8 cellular contexts compared by ENCODE assay signal in the genomic region with DNA sequence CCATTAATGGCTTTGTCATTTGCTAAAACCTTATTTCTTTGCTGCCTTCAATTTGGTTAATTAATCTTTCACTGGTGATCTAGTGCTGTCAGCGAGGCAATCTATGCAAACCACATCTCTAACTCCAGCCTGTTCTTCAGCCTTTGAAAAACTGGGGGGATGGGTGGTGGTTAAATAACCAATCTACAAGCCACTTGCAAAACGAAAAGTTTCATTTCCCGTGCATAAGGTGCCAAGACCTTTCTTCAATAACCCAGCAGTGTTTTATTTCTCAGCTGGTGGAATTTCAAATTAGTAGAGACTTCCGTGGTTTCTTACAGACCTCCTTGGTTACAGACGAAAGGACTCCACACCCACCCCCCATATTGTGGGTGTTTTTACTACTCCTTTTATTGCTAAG.
A peak's percentile ranks its signal among the peaks of the same experiment; 100 is the strongest.
DNase-seq lines count a peak whose midpoint lies in the region; ATAC-seq and TF ChIP-seq lines count a peak whose summit lies in the region.

No MANE protein-coding gene starts in this region.

- ATAC-seq in HG03066 (IDR thresholded peaks at IDR 0.05; ENCODE audit: low read depth, unreplicated experiment) (peak; percentile 93), omental fat pad (ENCODE audit: low FRiP score) (no peak), gastrocnemius medialis (no peak)

- no peaks in the 10 kb centered on the region for H3K36me3 ChIP-seq in gastrocnemius medialis

- no peaks in the 10 kb centered on the region for H3K9me3 ChIP-seq in gastrocnemius medialis

- DNase-seq in activated CD4-positive, alpha-beta T cell treated with anti-CD3 and anti-CD28 coated beads for 48 hours, result peak; percentile 33
- no peak for DNase-seq in activated CD4-positive, alpha-beta T cell treated with anti-CD3 and anti-CD28 coated beads for 1 hour
- DNase-seq in activated CD4-positive, alpha-beta memory T cell treated with anti-CD3 and anti-CD28 coated beads for 36 hours, result peak; percentile 30
- DNase-seq in stimulated activated naive CD4-positive, alpha-beta T cell (lab: John Stamatoyannopoulos, UW), result peak in 4 of 6 experiments; percentile 3 to 78 (median 75)
- no peak for DNase-seq in omental fat pad (ENCODE audit: low spot score)
- no peak for DNase-seq in gastrocnemius medialis
- DNase-seq in iPS-NIHi11 (ENCODE audit: low spot score), result no peak

- TF ChIP-seq CTCF in omental fat pad (IDR thresholded peaks at IDR 0.05) (no peak), gastrocnemius medialis (IDR thresholded peaks at IDR 0.05 in 4 of 5, conservative IDR thresholded peaks at IDR 0.05 in 1 of 5) (no peak)

- H3K9me3 Mint-ChIP-seq in activated CD4-positive, alpha-beta memory T cell treated with anti-CD3 and anti-CD28 coated beads for 36 hours, result no peaks in the 10 kb centered on the region

- peaks cover 45% of the 10 kb centered on the region for H3K4me1 Mint-ChIP-seq in activated CD4-positive, alpha-beta memory T cell treated with anti-CD3 and anti-CD28 coated beads for 36 hours (ENCODE audit: low read depth)

- peaks cover under 1% of the 10 kb centered on the region for H3K36me3 Mint-ChIP-seq in activated CD4-positive, alpha-beta memory T cell treated with anti-CD3 and anti-CD28 coated beads for 36 hours

- no peak overlapping the region for H3K27ac Mint-ChIP-seq in activated CD4-positive, alpha-beta memory T cell treated with anti-CD3 and anti-CD28 coated beads for 36 hours

- H3K4me3 ChIP-seq in gastrocnemius medialis, result no peak overlapping the region

- peaks cover 7% of the 10 kb centered on the region for H3K27me3 Mint-ChIP-seq in activated CD4-positive, alpha-beta memory T cell treated with anti-CD3 and anti-CD28 coated beads for 36 hours

- H3K27ac ChIP-seq in gastrocnemius medialis, result no peak overlapping the region

- H3K4me3 Mint-ChIP-seq in activated CD4-positive, alpha-beta memory T cell treated with anti-CD3 and anti-CD28 coated beads for 36 hours, result peak overlapping the region; percentile 18

- POLR2A ChIA-PET in activated CD4-positive, alpha-beta memory T cell treated with anti-CD3 and anti-CD28 coated beads for 36 hours (lab: Charles Lee), result interaction anchor here (0.7 to 1.4 kb wide), 2 partner anchors 34 to 112 kb away, joined by 3 read pairs; no protein-coding TSS in a partner anchor

- in situ Hi-C loops in gastrocnemius medialis (cut with MboI; ENCODE audit: low sequenced_read_pairs in 4 of 4), result no loop called here

- CTCF ChIA-PET in activated CD4-positive, alpha-beta memory T cell treated with anti-CD3 and anti-CD28 coated beads for 36 hours (lab: Charles Lee), result interaction anchor here (0.7 to 1.2 kb wide), 2 partner anchors 18 to 33 kb away, joined by 3 read pairs; no protein-coding TSS in a partner anchor

- intact Hi-C loops in activated CD4-positive, alpha-beta memory T cell treated with anti-CD3 and anti-CD28 coated beads for 36 hours (cut with micrococcal nuclease), result loop anchor here (1.0 kb wide), 2 partner anchors 33 to 73 kb away; no protein-coding TSS in a partner anchor
- intact Hi-C loops in gastrocnemius medialis (cut with DNase I; ENCODE audit: low total_unique reads), result no loop called here

- TF ChIP-seq POLR2A in gastrocnemius medialis (IDR thresholded peaks at IDR 0.05), result no peak

- no peaks in the 10 kb centered on the region for H3K27me3 ChIP-seq in gastrocnemius medialis

- H3K4me1 ChIP-seq in gastrocnemius medialis, result no peaks in the 10 kb centered on the region

Comparison
In these comparisons a context has a peak if more than half of its experiments do, and no peak if none do; other contexts are left out.
1. DNase-seq: peak in activated CD4-positive, alpha-beta T cell treated with anti-CD3 and anti-CD28 coated beads for 48 hours (single experiment), activated CD4-positive, alpha-beta memory T cell treated with anti-CD3 and anti-CD28 coated beads for 36 hours (single experiment) and stimulated activated naive CD4-positive, alpha-beta T cell (4 of 6); none in activated CD4-positive, alpha-beta T cell treated with anti-CD3 and anti-CD28 coated beads for 1 hour (single experiment), omental fat pad (single experiment), gastrocnemius medialis (0 of 2) and iPS-NIHi11 (single experiment).